8 cellular contexts compared by ENCODE assay signal in the genomic region with DNA sequence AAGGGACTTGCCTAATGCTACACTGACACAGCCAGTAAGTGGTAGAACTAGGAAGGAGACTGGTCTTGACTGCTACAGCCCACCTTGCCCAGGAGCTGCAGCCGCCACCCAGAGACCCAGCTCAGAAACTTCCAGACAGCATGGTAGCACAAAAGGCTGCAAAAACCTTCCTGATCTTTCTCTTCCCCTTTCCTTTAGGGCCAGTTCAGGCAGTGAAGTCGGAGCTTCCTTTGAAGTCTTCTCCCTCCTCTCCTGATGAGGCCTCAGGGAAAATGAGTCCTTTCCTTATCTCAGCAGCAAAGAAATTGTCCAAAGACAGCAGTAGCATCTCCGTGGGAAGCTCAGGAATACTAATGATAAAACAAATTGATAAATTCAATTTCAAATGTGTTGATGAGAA.
"Had no signal": no experiment of that assay in that cellular context is flagged by ENCODE, and none has a peak within 500 bp of the region (broad histone marks: within the 10 kb centered on the region; RNA-seq: fewer than 3 reads in every experiment).

No MANE protein-coding gene starts in this region.

- H3K9me3 ChIP-seq: HAP-1 had no signal

- DNase-seq: GM23248, GOT3, H7, IMR-90 had no signal

- FAIRE-seq: HTR-8/SVneo, K562 had no signal

- ATAC-seq: HCT116, K562 had no signal

- H3K36me3 ChIP-seq: HAP-1 had no signal

- H3K9ac ChIP-seq: GM23248 had no signal

- H3K4me1 ChIP-seq: HAP-1 had no signal

- H3K4me3 ChIP-seq: GM23248, HAP-1, K562 had no signal

- H2AFZ ChIP-seq: GM23248 had no signal

- H3K27ac ChIP-seq: GM23248 had no signal
